In the genomic region with DNA sequence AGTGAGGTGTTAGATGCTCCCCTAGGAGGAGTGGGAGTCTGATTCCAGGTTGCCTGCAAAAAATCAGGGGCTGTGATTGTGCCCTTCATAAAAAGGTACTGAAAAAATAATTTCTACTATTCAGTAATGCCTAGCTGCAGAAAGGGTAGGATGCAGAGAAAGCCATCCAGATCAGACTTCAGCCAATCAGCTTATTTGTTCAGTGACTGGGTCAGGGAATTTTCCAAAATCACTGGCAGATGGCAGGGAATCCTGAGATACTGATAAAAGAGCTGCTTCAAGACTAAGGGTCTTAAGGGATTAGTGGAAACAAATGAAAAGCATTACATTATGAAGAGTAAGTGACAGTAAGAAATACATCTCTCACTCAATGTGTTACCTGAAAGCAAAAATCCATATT, we compare ENCODE assay signal across 21 cellular contexts.
"Had no signal": no experiment of that assay in that cellular context is flagged by ENCODE, and none has a peak within 500 bp of the region (broad histone marks: within the 10 kb centered on the region; RNA-seq: fewer than 3 reads in every experiment).

No MANE protein-coding gene starts in this region.

- H3K27ac ChIP-seq: brain microvascular endothelial cell, coronary artery, dorsolateral prefrontal cortex had no signal

- DNase-seq: activated B cell treated with CpG ODN at 0.5 μM for 24 hours; activated CD4-positive, alpha-beta T cell treated with anti-CD3 and anti-CD28 coated beads for 48 hours; activated CD4-positive, alpha-beta T cell treated with anti-CD3 and anti-CD28 coated beads, Interleukin-2, amount 50 U/mL, for 1 hour; activated CD4-positive, alpha-beta T cell treated with anti-CD3 and anti-CD28 coated beads, Interleukin-2, amount 50 U/mL, for 48 hours; activated CD8-positive, alpha-beta memory T cell treated with anti-CD3 and anti-CD28 coated beads for 24 hours; activated CD8-positive, alpha-beta T cell treated with anti-CD3 and anti-CD28 coated beads for 36 hours; activated effector memory CD4-positive, alpha-beta T cell treated with Interleukin-2 at 50 U/mL for 16 hours; activated gamma-delta T cell treated with Interleukin-2 at 50 U/mL for 16 hours; activated naive CD4-positive, alpha-beta T cell treated with anti-CD3 and anti-CD28 coated beads, Interleukin-2, amount 50 U/mL, for 16 hours; activated naive CD4-positive, alpha-beta T cell treated with Interleukin-2 at 50 U/mL for 16 hours; activated T-cell treated with anti-CD3 and anti-CD28 coated beads, Interleukin-2, amount 50 U/mL, for 4 hours; amniotic stem cell; anterior cingulate cortex; brain microvascular endothelial cell; dorsolateral prefrontal cortex; effector memory CD4-positive, alpha-beta T cell; endodermal cell; foreskin fibroblast; head of caudate nucleus; hippocampal formation had no signal

- H3K27me3 ChIP-seq: brain microvascular endothelial cell, dorsolateral prefrontal cortex had no signal

- H3K36me3 ChIP-seq: brain microvascular endothelial cell had no signal

- H3K4me3 ChIP-seq: coronary artery, dorsolateral prefrontal cortex had no signal
